32 cellular contexts compared by ENCODE assay signal in genomic region chr7:110645616-110646015, GRCh38.
"Had no signal": no experiment of that assay in that cellular context is flagged by ENCODE, and none has a peak within 500 bp of the region (broad histone marks: within the 10 kb centered on the region; RNA-seq: fewer than 3 reads in every experiment).

No MANE protein-coding gene starts in this region.

- H3K36me3 ChIP-seq: Peyer's patch, SJSA1 had no signal

- ATAC-seq: PC-3, T-cell had no signal

- H3K9ac ChIP-seq: KMS-11 had no signal

- H3K27ac ChIP-seq: KMS-11, Peyer's patch, SJSA1, SK-N-MC had no signal

- DNase-seq: Karpas-422, KBM-7, MV-4-11, NCI-H1092, NCI-H1105, NCI-H1417 treated with DMSO at 0.1 percent for 48 hours, NCI-H1436 treated with DMSO at 0.1 percent for 48 hours, NCI-H1694, NCI-H187, NCI-H1930, NCI-H2029 treated with DMSO at 0.1 percent for 48 hours, NCI-H2081 treated with DMSO at 0.1 percent for 48 hours, NCI-H2107, NCI-H2171, NCI-H226, NCI-H446 treated with DMSO at 0.1 percent for 48 hours, NCI-H510A, NCI-H524, NCI-H526, NCI-H69, NCI-H748 treated with DMSO at 0.1 percent for 48 hours, NCI-H82, OCI-M1, PC-3, Peyer's patch, Right ventricle myocardium superior, RPMI8226, SHP77 treated with DMSO at 0.1 percent for 48 hours, T-cell had no signal

- H3K4me1 ChIP-seq: Peyer's patch, SJSA1 had no signal

- H3K9me3 ChIP-seq: Peyer's patch, SJSA1 had no signal

- H3K4me3 ChIP-seq: Peyer's patch, SJSA1, SK-N-MC had no signal

- H3K4me2 ChIP-seq: KMS-11 had no signal

- H3K27me3 ChIP-seq: Peyer's patch, SJSA1 had no signal
